Comparison of ENCODE assay signal across 18 cellular contexts in genomic region chr12:29104495-29104894, GRCh38. TPM values are rescaled to one million over a fixed set of nuclear protein-coding genes. Genes with fewer than 3 reads are reported as not detected.
A peak's percentile ranks its signal among the peaks of the same experiment; 100 is the strongest.
DNase-seq lines count a peak whose midpoint lies in the region; ATAC-seq and TF ChIP-seq lines count a peak whose summit lies in the region.
"Had no signal": no experiment of that assay in that cellular context is flagged by ENCODE, and none has a peak within 500 bp of the region (broad histone marks: within the 10 kb centered on the region; RNA-seq: fewer than 3 reads in every experiment).

No MANE protein-coding gene starts in this region.

- no peaks in the 10 kb centered on the region for H3K27me3 Mint-ChIP-seq in activated naive CD4-positive, alpha-beta T cell treated with anti-CD3 and anti-CD28 coated beads, Interleukin-2, amount 10 ng/mL, durations not matched to agents 7 days and 5 days
- H3K27me3 Mint-ChIP-seq in stimulated activated naive CD8-positive, alpha-beta T cell treated with anti-CD3 and anti-CD28 coated beads, Interleukin-15, amount 100 ng/mL, for 72 hours, result no peaks in the 10 kb centered on the region
- no peaks in the 10 kb centered on the region for H3K27me3 Mint-ChIP-seq in stimulated activated naive B cell treated with anti-CD40 and anti-IgM and Interleukin-4, amounts not matched to agents 10 μg/mL and 1 μg/mL and 100 μg/mL, for 72 hours

- H3K36me3 Mint-ChIP-seq in activated naive CD4-positive, alpha-beta T cell treated with anti-CD3 and anti-CD28 coated beads, Interleukin-2, amount 10 ng/mL, durations not matched to agents 7 days and 5 days, result peaks cover 13% of the 10 kb centered on the region
- H3K36me3 Mint-ChIP-seq in stimulated activated naive B cell treated with anti-CD40 and anti-IgM and Interleukin-4, amounts not matched to agents 10 μg/mL and 1 μg/mL and 100 μg/mL, for 72 hours, result peaks cover 0 to 4% of the 10 kb centered on the region in 2 donors

- no peaks in the 10 kb centered on the region for H3K79me2 ChIP-seq in OCI-LY7 (ENCODE audit: insufficient read depth, low read depth, low read length)

- H3K27ac Mint-ChIP-seq in activated naive CD4-positive, alpha-beta T cell treated with anti-CD3 and anti-CD28 coated beads, Interleukin-2, amount 10 ng/mL, durations not matched to agents 7 days and 5 days, result peak overlapping the region; percentile 90
- peak overlapping the region in 1 of 2 donors; percentile 42 for H3K27ac Mint-ChIP-seq in stimulated activated naive CD8-positive, alpha-beta T cell treated with anti-CD3 and anti-CD28 coated beads, Interleukin-15, amount 100 ng/mL, for 72 hours
- H3K27ac Mint-ChIP-seq in stimulated activated naive B cell treated with anti-CD40 and anti-IgM and Interleukin-4, amounts not matched to agents 10 μg/mL and 1 μg/mL and 100 μg/mL, for 72 hours, result no peak overlapping the region
- H3K27ac Mint-ChIP-seq: H9 had no signal

- ATAC-seq in stimulated activated naive CD8-positive, alpha-beta T cell treated with anti-CD3 and anti-CD28 coated beads, Interleukin-15, amount 100 ng/mL, for 72 hours, result peak; percentile 53
- ATAC-seq in stimulated activated naive B cell treated with anti-CD40 and anti-IgM and Interleukin-4, amounts not matched to agents 10 μg/mL and 1 μg/mL and 100 μg/mL, for 72 hours (replicated peaks), result no peak
- ATAC-seq: K562 had no signal

- BruUV-seq in OCI-LY7 (replicated peaks; lab: Mats Ljungman, UMichigan), result no TSS peak

- no peak overlapping the region for H3K4me3 ChIP-seq in OCI-LY7 (ENCODE audit: low read depth, low read length, poor library complexity, severe bottlenecking)
- no peak overlapping the region for H3K4me3 ChIP-seq in tibial artery
- H3K4me3 ChIP-seq: adrenal gland, K562, ovary, suprapubic skin had no signal

- intact Hi-C loops in OCI-LY7 (cut with micrococcal nuclease; ENCODE audit: unreplicated experiment) (no loop called here), tibial artery (cut with DNase I; ENCODE audit: low total_unique reads) (no loop called here)

- H3K27me3 ChIP-seq in tibial artery, result no peaks in the 10 kb centered on the region
- H3K27me3 ChIP-seq: adrenal gland, ovary, suprapubic skin had no signal

- H3K4me1 Mint-ChIP-seq in activated naive CD4-positive, alpha-beta T cell treated with anti-CD3 and anti-CD28 coated beads, Interleukin-2, amount 10 ng/mL, durations not matched to agents 7 days and 5 days, result peaks cover 38% of the 10 kb centered on the region
- H3K4me1 Mint-ChIP-seq in stimulated activated naive CD8-positive, alpha-beta T cell treated with anti-CD3 and anti-CD28 coated beads, Interleukin-15, amount 100 ng/mL, for 72 hours, result peaks cover 35% of the 10 kb centered on the region
- peaks cover 11 to 15% of the 10 kb centered on the region in 2 donors for H3K4me1 Mint-ChIP-seq in stimulated activated naive B cell treated with anti-CD40 and anti-IgM and Interleukin-4, amounts not matched to agents 10 μg/mL and 1 μg/mL and 100 μg/mL, for 72 hours
- H3K4me1 Mint-ChIP-seq: H9 had no signal

- H4K20me1 ChIP-seq in OCI-LY7 (ENCODE audit: insufficient read depth, low read length), result no peaks in the 10 kb centered on the region

- H3K4me1 ChIP-seq in OCI-LY7 (ENCODE audit: insufficient read depth, low read length, poor library complexity, severe bottlenecking) (no peaks in the 10 kb centered on the region), tibial artery (no peaks in the 10 kb centered on the region)
- H3K4me1 ChIP-seq: adrenal gland, suprapubic skin had no signal

- H3K9me2 ChIP-seq in OCI-LY7 (ENCODE audit: insufficient read depth, low read length), result no peaks in the 10 kb centered on the region

- no peak for DNase-seq in activated naive CD4-positive, alpha-beta T cell treated with anti-CD3 and anti-CD28 coated beads, Interleukin-2, amount 10 ng/mL, durations not matched to agents 7 days and 5 days
- DNase-seq in activated naive CD4-positive, alpha-beta T cell treated with anti-CD3 and anti-CD28 coated beads, Interleukin-2, amount 50 U/mL, for 16 hours, result no peak
- DNase-seq in OCI-LY7 (ENCODE audit: low spot score) (no peak), caudate nucleus (lab: John Stamatoyannopoulos, UW) (peak in 2 of 61 donors; percentile 25 to 35), tibial artery (no peak), UCSD-AML1 (lab: John Stamatoyannopoulos, UW; ENCODE audit: unreplicated experiment) (no peak)
- DNase-seq in stimulated activated naive CD8-positive, alpha-beta T cell treated with anti-CD3 and anti-CD28 coated beads, Interleukin-15, amount 100 ng/mL, for 72 hours, result no peak
- no peak for DNase-seq in stimulated activated naive B cell treated with anti-CD40 and anti-IgM and Interleukin-4, amounts not matched to agents 10 μg/mL and 1 μg/mL and 100 μg/mL, for 72 hours
- DNase-seq: adrenal gland, glutamatergic neuron, H9, kidney, midbrain, NCI-H1930, NCI-H526, ovary had no signal

- TF ChIP-seq CTCF in OCI-LY7 (conservative IDR thresholded peaks at IDR 0.05; ENCODE audit: low read length), result no peak
- no peak for TF ChIP-seq CTCF in tibial artery (IDR thresholded peaks at IDR 0.05)

- H3K4me2 ChIP-seq in OCI-LY7 (ENCODE audit: low read length), result no peak overlapping the region

- H3K9me3 ChIP-seq in OCI-LY7 (ENCODE audit: low read length), result no peaks in the 10 kb centered on the region
- H3K9me3 ChIP-seq in tibial artery, result no peaks in the 10 kb centered on the region
- H3K9me3 ChIP-seq: adrenal gland, ovary, suprapubic skin had no signal

- H2AFZ ChIP-seq in OCI-LY7 (ENCODE audit: low read length), result peak overlapping the region; percentile 34; the same call in 1 of the 2 replicates

- CTCF ChIA-PET in activated naive CD4-positive, alpha-beta T cell treated with anti-CD3 and anti-CD28 coated beads, Interleukin-2, amount 10 ng/mL, durations not matched to agents 7 days and 5 days (lab: Charles Lee), result no interaction called here
- CTCF ChIA-PET in OCI-LY7 (lab: Charles Lee; ENCODE audit: unreplicated experiment), result no interaction called here

- no peaks in the 10 kb centered on the region for H3K36me3 ChIP-seq in OCI-LY7 (ENCODE audit: insufficient read depth, low read length)
- no peaks in the 10 kb centered on the region for H3K36me3 ChIP-seq in tibial artery
- H3K36me3 ChIP-seq: adrenal gland, ovary, suprapubic skin had no signal

- peak overlapping the region; percentile 14 for H3K4me3 Mint-ChIP-seq in activated naive CD4-positive, alpha-beta T cell treated with anti-CD3 and anti-CD28 coated beads, Interleukin-2, amount 10 ng/mL, durations not matched to agents 7 days and 5 days
- peak overlapping the region in 1 of 2 donors; percentile 38 for H3K4me3 Mint-ChIP-seq in stimulated activated naive CD8-positive, alpha-beta T cell treated with anti-CD3 and anti-CD28 coated beads, Interleukin-15, amount 100 ng/mL, for 72 hours
- H3K4me3 Mint-ChIP-seq in stimulated activated naive B cell treated with anti-CD40 and anti-IgM and Interleukin-4, amounts not matched to agents 10 μg/mL and 1 μg/mL and 100 μg/mL, for 72 hours, result no peak overlapping the region
- H3K4me3 Mint-ChIP-seq: H9 had no signal

- POLR2A ChIA-PET in OCI-LY7 (lab: Charles Lee), result interaction anchor here (0.6 kb wide), 1 partner anchor 19 kb away, joined by 3 read pairs; no protein-coding TSS in a partner anchor

- peaks cover 19% of the 10 kb centered on the region for H3K9me3 Mint-ChIP-seq in activated naive CD4-positive, alpha-beta T cell treated with anti-CD3 and anti-CD28 coated beads, Interleukin-2, amount 10 ng/mL, durations not matched to agents 7 days and 5 days
- H3K9me3 Mint-ChIP-seq in stimulated activated naive CD8-positive, alpha-beta T cell treated with anti-CD3 and anti-CD28 coated beads, Interleukin-15, amount 100 ng/mL, for 72 hours, result peaks cover 11 to 13% of the 10 kb centered on the region in 2 donors
- peaks cover 4 to 5% of the 10 kb centered on the region in 2 donors for H3K9me3 Mint-ChIP-seq in stimulated activated naive B cell treated with anti-CD40 and anti-IgM and Interleukin-4, amounts not matched to agents 10 μg/mL and 1 μg/mL and 100 μg/mL, for 72 hours

- H3K27ac ChIP-seq in OCI-LY7 (ENCODE audit: low read depth, low read length, poor library complexity, severe bottlenecking), result no peak overlapping the region
- H3K27ac ChIP-seq in caudate nucleus (ENCODE audit: low read depth, low read length), result peak overlapping the region; percentile 24
- no peak overlapping the region for H3K27ac ChIP-seq in tibial artery
- H3K27ac ChIP-seq: adrenal gland, ovary, suprapubic skin had no signal

RNA-seq across cellular contexts. Expression of gene FAR2, which starts 44.6 kb away (rescaled TPM):
- total RNA-seq in OCI-LY7 (2014; rRNA removed; shearing (Covaris generic)), result 0.73 TPM in 1 of 2 replicates, not detected in the other
- not detected in 2 replicates for total RNA-seq in OCI-LY7 (2022)
